27 cellular contexts compared by ENCODE assay signal in the genomic region with DNA sequence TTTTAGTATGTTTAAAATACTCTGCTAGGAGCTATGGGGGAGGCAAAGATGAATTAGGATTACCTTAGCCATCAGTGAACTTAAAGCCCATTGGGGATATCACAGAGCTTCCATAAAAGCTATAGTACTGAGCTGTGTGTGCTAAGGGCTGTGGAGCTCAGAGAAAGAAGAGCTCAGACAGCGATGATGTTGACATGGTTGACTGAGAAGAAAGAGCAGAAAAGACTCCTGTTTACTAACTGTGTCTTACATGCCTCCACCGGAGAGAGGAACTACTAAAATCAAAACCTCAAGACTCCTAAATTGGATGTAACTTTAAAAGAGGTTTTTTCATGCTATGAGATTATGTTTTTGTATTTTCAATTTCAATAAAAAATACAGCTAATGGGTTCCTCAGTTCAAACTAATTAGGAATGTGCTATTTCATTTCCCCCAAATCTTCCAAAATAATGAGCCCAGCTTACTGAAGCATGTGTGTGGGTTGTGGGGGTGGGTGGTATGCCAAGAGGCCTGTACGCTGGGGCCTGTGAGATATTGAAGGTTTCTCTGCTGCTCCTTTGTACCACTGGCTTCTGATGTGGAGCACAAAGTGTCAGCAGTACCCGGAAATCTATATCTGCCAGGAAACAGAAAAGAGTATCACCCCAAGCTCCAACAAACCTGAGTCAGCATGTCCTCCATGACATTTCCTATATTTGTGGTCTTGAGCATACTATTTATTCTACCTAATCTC. TPM values are rescaled to one million over a fixed set of nuclear protein-coding genes. Genes with fewer than 3 reads are reported as not detected.
DNase-seq lines count a peak whose midpoint lies in the region; ATAC-seq and TF ChIP-seq lines count a peak whose summit lies in the region.
"Had no signal": no experiment of that assay in that cellular context is flagged by ENCODE, and none has a peak within 500 bp of the region (broad histone marks: within the 10 kb centered on the region; RNA-seq: fewer than 3 reads in every experiment).

No MANE protein-coding gene starts in this region.

- DNase-seq in GM06990 (ENCODE audit: extremely low read depth, insufficient read length): peak; percentile 39
- DNase-seq in activated CD8-positive, alpha-beta T cell treated with anti-CD3 and anti-CD28 coated beads, Interleukin-2, amount 10 ng/mL, durations not matched to agents 7 days and 5 days: peak; percentile 21
- DNase-seq in SW 1271 (lab: John Stamatoyannopoulos, UW): no peak
- DNase-seq in T-helper 9 cell: no peak
- no peak for DNase-seq in NCI-H1417 treated with DMSO at 0.1 percent for 48 hours (lab: John Stamatoyannopoulos, UW)
- DNase-seq: activated CD4-positive, alpha-beta memory T cell treated with anti-CD3 and anti-CD28 coated beads, Interleukin-2, amount 10 ng/mL, durations not matched to agents 7 days and 5 days; activated effector memory CD4-positive, alpha-beta T cell treated with anti-CD3 and anti-CD28 coated beads, Interleukin-2, amount 50 U/mL, for 16 hours; activated T-cell treated with anti-CD3 and anti-CD28 coated beads for 4 hours; amygdala; CD4-positive, alpha-beta T cell; EL; H9; head of caudate nucleus; lower lobe of right lung; MM.1S; NCI-H2081; NCI-H226; SIG-M5; stimulated activated CD4-positive, alpha-beta T cell treated with anti-CD3 and anti-CD28 coated beads, Interleukin-12 subunit alpha, Interleukin-12 subunit beta, amount 100 ng/mL, for 4 hours; stimulated activated CD4-positive, alpha-beta T cell treated with anti-CD3 and anti-CD28 coated beads, Interleukin-4, amount 100 ng/mL, for 1 hour; substantia nigra; T1000; upper lobe of left lung had no signal

- H3K27me3 ChIP-seq in GM06990 (replicated peaks; ENCODE audit: control insufficient read depth, insufficient read depth, low read length) (no peaks in the 10 kb centered on the region), neutrophil (no peaks in the 10 kb centered on the region)
- H3K27me3 ChIP-seq: upper lobe of left lung had no signal

- no peaks in the 10 kb centered on the region for H3K4me1 ChIP-seq in HEK293 (ENCODE audit: control insufficient read depth, insufficient read depth, low read length)
- H3K4me1 ChIP-seq in neutrophil (ENCODE audit: control insufficient read depth in 1 of 2, insufficient read depth in 1 of 2, low read depth in 1 of 2, low read length in 1 of 2): peaks cover 43 to 60% of the 10 kb centered on the region in 2 experiments
- H3K4me1 ChIP-seq: upper lobe of left lung had no signal

- H3K36me3 Mint-ChIP-seq in activated CD8-positive, alpha-beta T cell treated with anti-CD3 and anti-CD28 coated beads, Interleukin-2, amount 10 ng/mL, durations not matched to agents 7 days and 5 days (ENCODE audit: low read depth): no peaks in the 10 kb centered on the region

- H3K27ac ChIP-seq in HEK293 (ENCODE audit: extremely low read depth, low read depth, low read length) (no peak overlapping the region), neutrophil (peak overlapping the region; percentile 54)
- H3K27ac ChIP-seq: KMS-11, lower lobe of right lung, upper lobe of left lung had no signal

- H3K4me1 Mint-ChIP-seq in activated CD8-positive, alpha-beta T cell treated with anti-CD3 and anti-CD28 coated beads, Interleukin-2, amount 10 ng/mL, durations not matched to agents 7 days and 5 days (ENCODE audit: low read depth): peaks cover 13% of the 10 kb centered on the region
- H3K4me1 Mint-ChIP-seq: activated CD4-positive, alpha-beta memory T cell treated with anti-CD3 and anti-CD28 coated beads, Interleukin-2, amount 10 ng/mL, durations not matched to agents 7 days and 5 days; H9 had no signal

- H3K9me3 Mint-ChIP-seq in activated CD8-positive, alpha-beta T cell treated with anti-CD3 and anti-CD28 coated beads, Interleukin-2, amount 10 ng/mL, durations not matched to agents 7 days and 5 days (ENCODE audit: insufficient read depth): no peaks in the 10 kb centered on the region
- H3K9me3 Mint-ChIP-seq: activated CD4-positive, alpha-beta memory T cell treated with anti-CD3 and anti-CD28 coated beads, Interleukin-2, amount 10 ng/mL, durations not matched to agents 7 days and 5 days had no signal

- peaks cover 19% of the 10 kb centered on the region for H3K27me3 Mint-ChIP-seq in activated CD8-positive, alpha-beta T cell treated with anti-CD3 and anti-CD28 coated beads, Interleukin-2, amount 10 ng/mL, durations not matched to agents 7 days and 5 days (ENCODE audit: low read depth)
- H3K27me3 Mint-ChIP-seq: CD4-positive, alpha-beta T cell had no signal

- H3K36me3 ChIP-seq in GM06990 (ENCODE audit: control insufficient read depth, insufficient read depth, low read length) (no peaks in the 10 kb centered on the region), HEK293 (ENCODE audit: control insufficient read depth in 2 of 2, insufficient read depth in 1 of 2, low read length in 2 of 2) (no peaks in the 10 kb centered on the region), neutrophil (no peaks in the 10 kb centered on the region)
- H3K36me3 ChIP-seq: lower lobe of right lung, upper lobe of left lung had no signal

- H3K9me3 ChIP-seq in HEK293 (ENCODE audit: control insufficient read depth, insufficient read depth, low read depth, low read length) (no peaks in the 10 kb centered on the region), neutrophil (no peaks in the 10 kb centered on the region)
- H3K9me3 ChIP-seq: lower lobe of right lung, upper lobe of left lung had no signal

- H3K4me3 ChIP-seq in GM06990 (replicated peaks; ENCODE audit: low read depth, low read length): no peak overlapping the region
- H3K4me3 ChIP-seq in HEK293 (ENCODE audit: low read depth, low read length): no peak overlapping the region
- H3K4me3 ChIP-seq in neutrophil (ENCODE audit: low read depth in 1 of 2, low read length in 1 of 2): no peak overlapping the region
- H3K4me3 ChIP-seq: lower lobe of right lung, upper lobe of left lung had no signal

- ATAC-seq in activated CD8-positive, alpha-beta T cell treated with anti-CD3 and anti-CD28 coated beads, Interleukin-2, amount 10 ng/mL, durations not matched to agents 7 days and 5 days: no peak
- ATAC-seq: lower lobe of right lung, sciatic nerve had no signal

- CTCF ChIA-PET in HEK293 (lab: Yijun Ruan, JAX): interaction anchor here (1.0 kb wide), 2 partner anchors 62 to 396 kb away, joined by 3 read pairs; no protein-coding TSS in a partner anchor
- CTCF ChIA-PET in activated CD8-positive, alpha-beta T cell treated with anti-CD3 and anti-CD28 coated beads, Interleukin-2, amount 10 ng/mL, durations not matched to agents 7 days and 5 days (lab: Charles Lee): interaction anchor here (1.0 kb wide), 1 partner anchor 364 kb away, joined by 3 read pairs; no protein-coding TSS in a partner anchor

- no peak overlapping the region for H3K4me3 Mint-ChIP-seq in activated CD8-positive, alpha-beta T cell treated with anti-CD3 and anti-CD28 coated beads, Interleukin-2, amount 10 ng/mL, durations not matched to agents 7 days and 5 days
- H3K4me3 Mint-ChIP-seq: activated CD4-positive, alpha-beta memory T cell treated with anti-CD3 and anti-CD28 coated beads, Interleukin-2, amount 10 ng/mL, durations not matched to agents 7 days and 5 days; CD4-positive, alpha-beta T cell; H9 had no signal

- POLR2A ChIA-PET in HEK293 (lab: Yijun Ruan, JAX): no interaction called here
- POLR2A ChIA-PET in activated CD8-positive, alpha-beta T cell treated with anti-CD3 and anti-CD28 coated beads, Interleukin-2, amount 10 ng/mL, durations not matched to agents 7 days and 5 days (lab: Charles Lee): no interaction called here

- H3K27ac Mint-ChIP-seq in activated CD8-positive, alpha-beta T cell treated with anti-CD3 and anti-CD28 coated beads, Interleukin-2, amount 10 ng/mL, durations not matched to agents 7 days and 5 days: no peak overlapping the region
- H3K27ac Mint-ChIP-seq: activated CD4-positive, alpha-beta memory T cell treated with anti-CD3 and anti-CD28 coated beads, Interleukin-2, amount 10 ng/mL, durations not matched to agents 7 days and 5 days; CD4-positive, alpha-beta T cell; H9 had no signal

- TF ChIP-seq CTCF in GM06990 (IDR thresholded peaks at IDR 0.05; ENCODE audit: insufficient read depth, low read length, poor library complexity, severe bottlenecking) (no peak), HEK293 (tag by site-specific recombination; IDR thresholded peaks at IDR 0.05) (no peak), neutrophil (IDR thresholded peaks at IDR 0.05) (no peak)

TF ChIP-seq in HEK293, 187 proteins besides CTCF, POLR2A, EP300 and RAD21:
- TF ChIP-seq ZFP69B (tag by site-specific recombination; IDR thresholded peaks at IDR 0.05) (no peak), ZNF623 (tag by site-specific recombination; IDR thresholded peaks at IDR 0.05) (no peak), ZFHX2 (tag by site-specific recombination; conservative IDR thresholded peaks at IDR 0.05) (peak; percentile 34; the same call in 1 of the 2 replicates), ZEB2 (tag by site-specific recombination; IDR thresholded peaks at IDR 0.05) (no peak)

RNA-seq across cellular contexts. Expression of a gene that starts 22.7 kb away (rescaled TPM):
- total RNA-seq in activated CD8-positive, alpha-beta T cell treated with anti-CD3 and anti-CD28 coated beads, Interleukin-2, amount 10 ng/mL, durations not matched to agents 7 days and 5 days: under 1 TPM; 0.37 to 0.42 TPM
- total RNA-seq: CD4-positive, alpha-beta T cell; H9 had no signal

Comparison
In these comparisons a context has a peak if more than half of its experiments do, and no peak if none do; other contexts are left out.
1. DNase-seq: peak in GM06990 (single experiment) and activated CD8-positive, alpha-beta T cell treated with anti-CD3 and anti-CD28 coated beads, Interleukin-2, amount 10 ng/mL, durations not matched to agents 7 days and 5 days (single experiment); none in SW 1271 (0 of 2), T-helper 9 cell (single experiment) and NCI-H1417 treated with DMSO at 0.1 percent for 48 hours (single experiment).